Comparison of ENCODE assay signal across 32 cellular contexts in genomic region chr17:35101036-35101435, GRCh38. TPM values are rescaled to one million over a fixed set of nuclear protein-coding genes. Genes with fewer than 3 reads are reported as not detected.
"Had no signal": no experiment of that assay in that cellular context is flagged by ENCODE, and none has a peak within 500 bp of the region (broad histone marks: within the 10 kb centered on the region; RNA-seq: fewer than 3 reads in every experiment).

No MANE protein-coding gene starts in this region.

- H3K9me3 ChIP-seq: colonic mucosa, esophagus squamous epithelium, gastrocnemius medialis, heart right ventricle, left lung had no signal

- H3K4me3 Mint-ChIP-seq: dendritic cell treated with granulocyte-macrophage colony-stimulating factor and Interleukin-4, amounts not matched to agents 40 ng/mL and 50 ng/mL, for 4 days; effector memory CD8-positive, alpha-beta T cell; endodermal cell; memory B cell; naive thymus-derived CD4-positive, alpha-beta T cell had no signal

- H3K27me3 ChIP-seq: colonic mucosa, esophagus squamous epithelium, gastrocnemius medialis, heart right ventricle, left lung had no signal

- H3K9me3 Mint-ChIP-seq: dendritic cell treated with granulocyte-macrophage colony-stimulating factor and Interleukin-4, amounts not matched to agents 40 ng/mL and 50 ng/mL, for 4 days; effector memory CD8-positive, alpha-beta T cell; endodermal cell; memory B cell; naive thymus-derived CD4-positive, alpha-beta T cell had no signal

- H3K4me1 ChIP-seq: colonic mucosa, esophagus squamous epithelium, gastrocnemius medialis, heart right ventricle had no signal

- ATAC-seq: effector memory CD8-positive, alpha-beta T cell; esophagus mucosa; gastrocnemius medialis; heart right ventricle; left cardiac atrium; left lung; left ventricle myocardium superior; naive thymus-derived CD4-positive, alpha-beta T cell had no signal

- DNase-seq: colonic mucosa; cortex of kidney; effector CD8-positive, alpha-beta T cell; effector memory CD8-positive, alpha-beta T cell; endodermal cell; erythroblast; esophagus squamous epithelium; foreskin fibroblast; foreskin melanocyte; gastrocnemius medialis; glutamatergic neuron; head of caudate nucleus; heart right ventricle; hippocampal formation; left cardiac atrium; left lung; left ventricle myocardium superior; mammary epithelial cell; mesendoderm; midbrain; naive thymus-derived CD4-positive, alpha-beta T cell had no signal

- H3K4me1 Mint-ChIP-seq: endodermal cell had no signal

- H3K27ac Mint-ChIP-seq: dendritic cell treated with granulocyte-macrophage colony-stimulating factor and Interleukin-4, amounts not matched to agents 40 ng/mL and 50 ng/mL, for 4 days; endodermal cell; memory B cell had no signal

- H3K4me3 ChIP-seq: colonic mucosa, esophagus squamous epithelium, gastrocnemius medialis, heart right ventricle, left lung, lung had no signal

- H3K27ac ChIP-seq: colonic mucosa, epithelial cell of prostate, esophagus squamous epithelium, gastrocnemius medialis, heart right ventricle had no signal

- H3K27me3 Mint-ChIP-seq: dendritic cell treated with granulocyte-macrophage colony-stimulating factor and Interleukin-4, amounts not matched to agents 40 ng/mL and 50 ng/mL, for 4 days; effector memory CD8-positive, alpha-beta T cell; memory B cell; naive thymus-derived CD4-positive, alpha-beta T cell had no signal

RNA-seq across cellular contexts. Expression of gene FNDC8, which starts 20.4 kb away (rescaled TPM):
- total RNA-seq: colonic mucosa; endodermal cell; esophagus mucosa; esophagus squamous epithelium; gastrocnemius medialis; glomerular endothelial cell; heart right ventricle; kidney epithelial cell; left cardiac atrium; left lung; left ventricle myocardium superior; lower leg skin; lung; mammary epithelial cell; mononuclear cell; mucosa of gallbladder; naive thymus-derived CD4-positive, alpha-beta T cell had no signal
- polyA plus RNA-seq: heart right ventricle; keratinocyte; lung; mammary epithelial cell; naive thymus-derived CD4-positive, alpha-beta T cell had no signal

RNA-seq across cellular contexts. Expression of gene UNC45B, which starts 46.6 kb away (rescaled TPM):
- total RNA-seq: colonic mucosa, endodermal cell, esophagus mucosa, esophagus squamous epithelium, kidney epithelial cell had no signal
